1 cellular context compared by ENCODE assay signal in genomic region chr7:131109757-131110293, GRCh38.
A peak's percentile ranks its signal among the peaks of the same experiment; 100 is the strongest.
TF ChIP-seq lines count a peak whose summit lies in the region.

No MANE protein-coding gene starts in this region.

TF ChIP-seq in WTC11, 78 proteins besides CTCF, POLR2A, EP300 and RAD21 (continued from another document):
- TF ChIP-seq SOX15 (CRISPR knock-in tag; IDR thresholded peaks at IDR 0.05) = no peak
- TF ChIP-seq MAX (CRISPR knock-in tag; IDR thresholded peaks at IDR 0.05) = peak; percentile 20; the same call in 1 of the 2 replicates
- TF ChIP-seq TEAD1 (CRISPR knock-in tag; IDR thresholded peaks at IDR 0.05) = peak; percentile 45; the same call in 1 of the 2 replicates
- peak; percentile 45; the same call in 1 of the 2 replicates for TF ChIP-seq ETV6 (CRISPR knock-in tag; IDR thresholded peaks at IDR 0.05)
